Comparison of ENCODE assay signal across 14 cellular contexts in the genomic region with DNA sequence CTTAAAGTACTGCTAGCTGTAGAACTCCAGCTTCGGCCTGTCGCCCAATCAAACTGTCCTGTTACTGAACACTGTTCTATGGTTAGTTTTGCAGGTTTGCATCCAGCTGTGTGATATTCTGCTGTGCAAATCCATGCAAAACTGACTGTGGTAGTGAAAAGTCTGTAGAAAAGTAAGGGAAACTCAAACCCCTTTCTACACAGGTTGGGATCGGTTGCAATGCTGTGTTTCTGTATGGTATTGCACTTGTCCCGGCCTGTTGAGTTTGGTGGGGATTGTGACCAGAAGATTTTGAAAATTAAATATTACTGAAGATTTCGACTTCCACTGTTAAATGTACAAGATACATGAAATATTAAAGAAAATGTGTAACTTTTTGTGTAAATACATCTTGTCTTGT. TPM values are rescaled to one million over a fixed set of nuclear protein-coding genes. Genes with fewer than 3 reads are reported as not detected.
DNase-seq lines count a peak whose midpoint lies in the region; ATAC-seq and TF ChIP-seq lines count a peak whose summit lies in the region.
"Had no signal": no experiment of that assay in that cellular context is flagged by ENCODE, and none has a peak within 500 bp of the region (broad histone marks: within the 10 kb centered on the region; RNA-seq: fewer than 3 reads in every experiment).

No MANE protein-coding gene starts in this region.

- H3K27me3 ChIP-seq in ACC112 (ENCODE audit: insufficient read depth, low read length) (peaks cover 11% of the 10 kb centered on the region), iPS-15b (ENCODE audit: control insufficient read depth, insufficient read depth, low read length) (no peaks in the 10 kb centered on the region)
- H3K27me3 ChIP-seq: tibial artery had no signal

- no peak overlapping the region for H3K27ac ChIP-seq in ACC112 (ENCODE audit: low read depth, low read length)
- H3K27ac ChIP-seq: prostate gland, tibial artery had no signal

- intact Hi-C loops in posterior cingulate gyrus (cut with DNase I) = loop anchor here (5.0 kb wide), 1 partner anchor 46 kb away; the partner anchor contains the start of gene GPC5

- POLR2A ChIA-PET in WTC11 (lab: Charles Lee) = no interaction called here

- no peak for TF ChIP-seq CTCF in GM12865 (IDR thresholded peaks at IDR 0.05; ENCODE audit: insufficient read depth, low read depth, low read length, missing control alignments)
- no peak for TF ChIP-seq CTCF in WTC11 (IDR thresholded peaks at IDR 0.05)

- H3K36me3 ChIP-seq in ACC112 (ENCODE audit: insufficient read depth, low read length) (peaks cover 47% of the 10 kb centered on the region), iPS-15b (ENCODE audit: control insufficient read depth, insufficient read depth, low read length) (peaks cover 31% of the 10 kb centered on the region)
- H3K36me3 ChIP-seq: prostate gland had no signal

- H3K9ac ChIP-seq in iPS-15b (ENCODE audit: low read depth, low read length) = no peak overlapping the region

- no peaks in the 10 kb centered on the region for H3K27me3 Mint-ChIP-seq in WTC11 (ENCODE audit: low read depth)

- no peaks in the 10 kb centered on the region for H3K9me3 Mint-ChIP-seq in WTC11
- H3K9me3 Mint-ChIP-seq: CD8-positive, alpha-beta memory T cell had no signal

- peaks cover 53% of the 10 kb centered on the region for H3K4me1 Mint-ChIP-seq in WTC11

- DNase-seq in GM12865 (ENCODE audit: low read depth) (no peak), WTC11 (ENCODE audit: low spot score) (no peak), posterior cingulate gyrus (no peak)
- DNase-seq: CD8-positive, alpha-beta memory T cell; left cardiac atrium; NCI-H1092; NCI-H69; tibial artery had no signal

- H3K4me3 Mint-ChIP-seq in WTC11 = peak overlapping the region; percentile 87

- H3K4me1 ChIP-seq in ACC112 (ENCODE audit: control insufficient read depth, insufficient read depth, low read length, unreplicated experiment) = peaks cover 20% of the 10 kb centered on the region
- peaks cover 10% of the 10 kb centered on the region for H3K4me1 ChIP-seq in iPS-15b (ENCODE audit: control insufficient read depth, insufficient read depth, low read length)
- H3K4me1 ChIP-seq: prostate gland had no signal

- peak overlapping the region; percentile 85 for H3K27ac Mint-ChIP-seq in WTC11

- no peak overlapping the region for H2AFZ ChIP-seq in ACC112 (ENCODE audit: low read length, unreplicated experiment)

- H3K79me2 ChIP-seq in ACC112 (ENCODE audit: control insufficient read depth, insufficient read depth, low read length, unreplicated experiment) = peaks cover 38% of the 10 kb centered on the region

- peak overlapping the region; percentile 80 for H3K4me3 ChIP-seq in ACC112 (ENCODE audit: low read depth, low read length)
- H3K4me3 ChIP-seq in GM12865 (ENCODE audit: low read depth, low read length) = peak overlapping the region; percentile 66
- H3K4me3 ChIP-seq in iPS-15b (ENCODE audit: low read depth, low read length) = peak overlapping the region; percentile 9
- H3K4me3 ChIP-seq: prostate gland, tibial artery had no signal

- ATAC-seq in WTC11 (no peak), GM19452 (IDR thresholded peaks at IDR 0.05; ENCODE audit: unreplicated experiment) (no peak), HG03520 (IDR thresholded peaks at IDR 0.05; ENCODE audit: unreplicated experiment) (no peak), HG02759 (IDR thresholded peaks at IDR 0.05; ENCODE audit: unreplicated experiment) (no peak)
- ATAC-seq: left cardiac atrium had no signal

- CTCF ChIA-PET in WTC11 (lab: Charles Lee) = no interaction called here

- H3K36me3 Mint-ChIP-seq in WTC11 = peaks cover 72% of the 10 kb centered on the region

- no peaks in the 10 kb centered on the region for H3K9me3 ChIP-seq in iPS-15b (ENCODE audit: control insufficient read depth, insufficient read depth, low read length)
- H3K9me3 ChIP-seq: prostate gland, tibial artery had no signal

TF ChIP-seq in WTC11, 78 proteins besides CTCF, POLR2A, EP300 and RAD21:
- TF ChIP-seq JAZF1 (CRISPR knock-in tag; IDR thresholded peaks at IDR 0.05) (no peak), NFATC4 (CRISPR knock-in tag; IDR thresholded peaks at IDR 0.05) (no peak), CREB1 (CRISPR knock-in tag; IDR thresholded peaks at IDR 0.05) (no peak), ZNF219 (CRISPR knock-in tag; IDR thresholded peaks at IDR 0.05; ENCODE audit: borderline replicate concordance) (no peak), ZSCAN18 (CRISPR knock-in tag; IDR thresholded peaks at IDR 0.05) (no peak), ZNF317 (CRISPR knock-in tag; IDR thresholded peaks at IDR 0.05; ENCODE audit: borderline replicate concordance, low read depth) (no peak), NFE2L1 (CRISPR knock-in tag; IDR thresholded peaks at IDR 0.05) (no peak), ETV6 (CRISPR knock-in tag; IDR thresholded peaks at IDR 0.05) (no peak), ATF2 (CRISPR knock-in tag; IDR thresholded peaks at IDR 0.05; ENCODE audit: borderline replicate concordance, low read depth) (no peak), ZNF232 (CRISPR knock-in tag; IDR thresholded peaks at IDR 0.05) (no peak), MYBL2 (CRISPR knock-in tag; IDR thresholded peaks at IDR 0.05) (no peak)
- TF ChIP-seq, protein P1, sequence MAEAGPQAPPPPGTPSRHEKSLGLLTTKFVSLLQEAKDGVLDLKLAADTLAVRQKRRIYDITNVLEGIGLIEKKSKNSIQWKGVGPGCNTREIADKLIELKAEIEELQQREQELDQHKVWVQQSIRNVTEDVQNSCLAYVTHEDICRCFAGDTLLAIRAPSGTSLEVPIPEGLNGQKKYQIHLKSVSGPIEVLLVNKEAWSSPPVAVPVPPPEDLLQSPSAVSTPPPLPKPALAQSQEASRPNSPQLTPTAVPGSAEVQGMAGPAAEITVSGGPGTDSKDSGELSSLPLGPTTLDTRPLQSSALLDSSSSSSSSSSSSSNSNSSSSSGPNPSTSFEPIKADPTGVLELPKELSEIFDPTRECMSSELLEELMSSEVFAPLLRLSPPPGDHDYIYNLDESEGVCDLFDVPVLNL (CRISPR knock-in tag; IDR thresholded peaks at IDR 0.05; ENCODE audit: borderline replicate concordance, low read depth) = no peak
- TF ChIP-seq, protein P2, sequence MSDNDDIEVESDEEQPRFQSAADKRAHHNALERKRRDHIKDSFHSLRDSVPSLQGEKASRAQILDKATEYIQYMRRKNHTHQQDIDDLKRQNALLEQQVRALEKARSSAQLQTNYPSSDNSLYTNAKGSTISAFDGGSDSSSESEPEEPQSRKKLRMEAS (CRISPR knock-in tag; IDR thresholded peaks at IDR 0.05) = no peak

RNA-seq across cellular contexts. Expression of gene MIR17HG, which starts 3.6 kb away (rescaled TPM):
- 33.4 to 37.1 TPM (median 36.7 TPM) in 3 replicates for total RNA-seq in WTC11 (2021)

RNA-seq across cellular contexts. Expression of gene GPC5, which starts 47.3 kb away (rescaled TPM):
- 0.46 to 0.89 TPM (median 0.50 TPM) in 3 replicates for total RNA-seq in WTC11 (2021)

Comparison
In these comparisons a context has a peak if more than half of its experiments do, and no peak if none do; other contexts are left out.
1. H3K4me3 ChIP-seq: peak in every context shown above with its lines; median percentile 80 in ACC112; 66 in GM12865; 9 in iPS-15b.